In genomic region chr7:100630066-100630465, GRCh38 we compare ENCODE assay signal across 16 cellular contexts. TPM values are rescaled to one million over a fixed set of nuclear protein-coding genes. Genes with fewer than 3 reads are reported as not detected.
DNase-seq lines count a peak whose midpoint lies in the region; ATAC-seq and TF ChIP-seq lines count a peak whose summit lies in the region.
"Had no signal": no experiment of that assay in that cellular context is flagged by ENCODE, and none has a peak within 500 bp of the region (broad histone marks: within the 10 kb centered on the region; RNA-seq: fewer than 3 reads in every experiment).

No MANE protein-coding gene starts in this region.

- peaks cover 38% of the 10 kb centered on the region for H3K4me1 Mint-ChIP-seq in T-helper 2 cell treated with Interferon-gamma antibody and Interleukin-4, amounts not matched to agents 5 μg/mL and 100 μg/mL, for 36 hours (ENCODE audit: low read depth)
- peaks cover 40% of the 10 kb centered on the region for H3K4me1 Mint-ChIP-seq in activated naive CD8-positive, alpha-beta T cell treated with anti-CD3 and anti-CD28 coated beads, Interleukin-2, amount 10 ng/mL, durations not matched to agents 7 days and 5 days
- H3K4me1 Mint-ChIP-seq in activated naive CD8-positive, alpha-beta T cell treated with anti-CD3 and anti-CD28 coated beads for 36 hours: peaks cover 21% of the 10 kb centered on the region
- peaks cover 36% of the 10 kb centered on the region for H3K4me1 Mint-ChIP-seq in activated T-helper 1 cell treated with anti-CD3 and anti-CD28 coated beads, Interleukin-12 subunit alpha, Interleukin-12 subunit beta, Interleukin-2, Interleukin-4 antibody, amounts not matched to agents 30 ng/mL and 10 ng/mL and 1 ng/mL, durations not matched to agents 14 hours and 24 hours and 36 hours (ENCODE audit: low read depth)

- H4K20me1 ChIP-seq in osteoblast (ENCODE audit: insufficient read depth, low read length): no peaks in the 10 kb centered on the region

- no peaks in the 10 kb centered on the region for H3K9me3 ChIP-seq in osteoblast (ENCODE audit: low read depth, low read length)
- no peaks in the 10 kb centered on the region for H3K9me3 ChIP-seq in A673 (ENCODE audit: low read depth, low read length, poor library complexity, severe bottlenecking)

- intact Hi-C loops in activated T-helper 1 cell treated with anti-CD3 and anti-CD28 coated beads, Interleukin-12 subunit alpha, Interleukin-12 subunit beta, Interleukin-2, Interleukin-4 antibody, amounts not matched to agents 30 ng/mL and 10 ng/mL and 1 ng/mL, durations not matched to agents 14 hours and 24 hours and 36 hours (cut with micrococcal nuclease): loop anchor here (5.0 kb wide), 1 partner anchor 77 kb away; the partner anchor contains the start of gene POP7
- intact Hi-C loops in A673 (cut with micrococcal nuclease; ENCODE audit: unreplicated experiment): loop anchor here (5.0 kb wide), 1 partner anchor 42 kb away; the partner anchor contains the start of gene GNB2

- H3K4me2 ChIP-seq in osteoblast (ENCODE audit: insufficient read depth, low read length): no peak overlapping the region

- BruUV-seq in A673 (replicated peaks; lab: Mats Ljungman, UMichigan): no TSS peak

- H2AFZ ChIP-seq in osteoblast (ENCODE audit: low read length): no peak overlapping the region

- TF ChIP-seq CTCF in osteoblast (IDR thresholded peaks at IDR 0.05; ENCODE audit: extremely low read depth, low read depth, low read length) (no peak), A673 (conservative IDR thresholded peaks at IDR 0.05; ENCODE audit: low read depth, low read length) (no peak)

- H3K27ac Mint-ChIP-seq in T-helper 2 cell treated with Interferon-gamma antibody and Interleukin-4, amounts not matched to agents 5 μg/mL and 100 μg/mL, for 36 hours: peak overlapping the region; percentile 56
- H3K27ac Mint-ChIP-seq in activated naive CD8-positive, alpha-beta T cell treated with anti-CD3 and anti-CD28 coated beads, Interleukin-2, amount 10 ng/mL, durations not matched to agents 7 days and 5 days: peak overlapping the region; percentile 57
- H3K27ac Mint-ChIP-seq in activated naive CD8-positive, alpha-beta T cell treated with anti-CD3 and anti-CD28 coated beads for 36 hours: no peak overlapping the region
- H3K27ac Mint-ChIP-seq in activated T-helper 1 cell treated with anti-CD3 and anti-CD28 coated beads, Interleukin-12 subunit alpha, Interleukin-12 subunit beta, Interleukin-2, Interleukin-4 antibody, amounts not matched to agents 30 ng/mL and 10 ng/mL and 1 ng/mL, durations not matched to agents 14 hours and 24 hours and 36 hours: peak overlapping the region; percentile 56
- H3K27ac Mint-ChIP-seq: HFFc6 had no signal

- CTCF ChIA-PET in A673 (lab: Charles Lee): no interaction called here

- no peak overlapping the region for H3K27ac ChIP-seq in osteoblast (ENCODE audit: low read depth, low read length)
- H3K27ac ChIP-seq in A673 (ENCODE audit: low read depth, low read length, poor library complexity, severe bottlenecking): no peak overlapping the region

- H3K79me2 ChIP-seq in osteoblast (ENCODE audit: insufficient read depth, low read length): no peaks in the 10 kb centered on the region

- H3K36me3 ChIP-seq in osteoblast (ENCODE audit: insufficient read depth, low read length) (no peaks in the 10 kb centered on the region), A673 (ENCODE audit: insufficient read depth, low read length, poor library complexity, severe bottlenecking) (no peaks in the 10 kb centered on the region)

- no peak overlapping the region for H3K4me3 ChIP-seq in osteoblast (ENCODE audit: insufficient read depth, low read length)
- H3K4me3 ChIP-seq in A673 (ENCODE audit: low read depth, low read length, poor library complexity, severe bottlenecking): no peak overlapping the region

- peak overlapping the region; percentile 17 for H3K4me3 Mint-ChIP-seq in T-helper 2 cell treated with Interferon-gamma antibody and Interleukin-4, amounts not matched to agents 5 μg/mL and 100 μg/mL, for 36 hours
- peak overlapping the region; percentile 18 for H3K4me3 Mint-ChIP-seq in activated naive CD8-positive, alpha-beta T cell treated with anti-CD3 and anti-CD28 coated beads, Interleukin-2, amount 10 ng/mL, durations not matched to agents 7 days and 5 days
- no peak overlapping the region for H3K4me3 Mint-ChIP-seq in activated naive CD8-positive, alpha-beta T cell treated with anti-CD3 and anti-CD28 coated beads for 36 hours
- H3K4me3 Mint-ChIP-seq in activated T-helper 1 cell treated with anti-CD3 and anti-CD28 coated beads, Interleukin-12 subunit alpha, Interleukin-12 subunit beta, Interleukin-2, Interleukin-4 antibody, amounts not matched to agents 30 ng/mL and 10 ng/mL and 1 ng/mL, durations not matched to agents 14 hours and 24 hours and 36 hours: no peak overlapping the region
- H3K4me3 Mint-ChIP-seq: HFFc6 had no signal

- peaks cover 3% of the 10 kb centered on the region for H3K4me1 ChIP-seq in osteoblast (ENCODE audit: insufficient read depth, low read length)
- peaks cover 10% of the 10 kb centered on the region for H3K4me1 ChIP-seq in A673 (ENCODE audit: insufficient read depth, low read length, poor library complexity, severe bottlenecking)

- peaks cover 26% of the 10 kb centered on the region for H3K27me3 ChIP-seq in osteoblast (ENCODE audit: insufficient read depth, low read length)
- peaks cover 8% of the 10 kb centered on the region for H3K27me3 ChIP-seq in A673 (replicated peaks; ENCODE audit: insufficient read depth, low read depth, low read length, poor library complexity)

- no peak for ATAC-seq in activated naive CD8-positive, alpha-beta T cell treated with anti-CD3 and anti-CD28 coated beads, Interleukin-2, amount 10 ng/mL, durations not matched to agents 7 days and 5 days (ENCODE audit: low read depth)

- peaks cover 15% of the 10 kb centered on the region for H3K36me3 Mint-ChIP-seq in T-helper 2 cell treated with Interferon-gamma antibody and Interleukin-4, amounts not matched to agents 5 μg/mL and 100 μg/mL, for 36 hours (ENCODE audit: low read depth)
- H3K36me3 Mint-ChIP-seq in activated naive CD8-positive, alpha-beta T cell treated with anti-CD3 and anti-CD28 coated beads, Interleukin-2, amount 10 ng/mL, durations not matched to agents 7 days and 5 days: peaks cover 4% of the 10 kb centered on the region
- H3K36me3 Mint-ChIP-seq in activated naive CD8-positive, alpha-beta T cell treated with anti-CD3 and anti-CD28 coated beads for 36 hours: peaks cover 14% of the 10 kb centered on the region
- peaks cover 6% of the 10 kb centered on the region for H3K36me3 Mint-ChIP-seq in activated T-helper 1 cell treated with anti-CD3 and anti-CD28 coated beads, Interleukin-12 subunit alpha, Interleukin-12 subunit beta, Interleukin-2, Interleukin-4 antibody, amounts not matched to agents 30 ng/mL and 10 ng/mL and 1 ng/mL, durations not matched to agents 14 hours and 24 hours and 36 hours (ENCODE audit: low read depth)

- peaks cover 3% of the 10 kb centered on the region for H3K27me3 Mint-ChIP-seq in T-helper 2 cell treated with Interferon-gamma antibody and Interleukin-4, amounts not matched to agents 5 μg/mL and 100 μg/mL, for 36 hours (ENCODE audit: low read depth)
- peaks cover 7% of the 10 kb centered on the region for H3K27me3 Mint-ChIP-seq in activated naive CD8-positive, alpha-beta T cell treated with anti-CD3 and anti-CD28 coated beads, Interleukin-2, amount 10 ng/mL, durations not matched to agents 7 days and 5 days
- H3K27me3 Mint-ChIP-seq in activated naive CD8-positive, alpha-beta T cell treated with anti-CD3 and anti-CD28 coated beads for 36 hours: peaks cover 16% of the 10 kb centered on the region
- no peaks in the 10 kb centered on the region for H3K27me3 Mint-ChIP-seq in activated T-helper 1 cell treated with anti-CD3 and anti-CD28 coated beads, Interleukin-12 subunit alpha, Interleukin-12 subunit beta, Interleukin-2, Interleukin-4 antibody, amounts not matched to agents 30 ng/mL and 10 ng/mL and 1 ng/mL, durations not matched to agents 14 hours and 24 hours and 36 hours (ENCODE audit: insufficient read depth)

- no peaks in the 10 kb centered on the region for H3K9me3 Mint-ChIP-seq in T-helper 2 cell treated with Interferon-gamma antibody and Interleukin-4, amounts not matched to agents 5 μg/mL and 100 μg/mL, for 36 hours
- no peaks in the 10 kb centered on the region for H3K9me3 Mint-ChIP-seq in activated naive CD8-positive, alpha-beta T cell treated with anti-CD3 and anti-CD28 coated beads, Interleukin-2, amount 10 ng/mL, durations not matched to agents 7 days and 5 days
- no peaks in the 10 kb centered on the region for H3K9me3 Mint-ChIP-seq in activated naive CD8-positive, alpha-beta T cell treated with anti-CD3 and anti-CD28 coated beads for 36 hours
- no peaks in the 10 kb centered on the region for H3K9me3 Mint-ChIP-seq in activated T-helper 1 cell treated with anti-CD3 and anti-CD28 coated beads, Interleukin-12 subunit alpha, Interleukin-12 subunit beta, Interleukin-2, Interleukin-4 antibody, amounts not matched to agents 30 ng/mL and 10 ng/mL and 1 ng/mL, durations not matched to agents 14 hours and 24 hours and 36 hours
- H3K9me3 Mint-ChIP-seq: HFFc6 had no signal

- no peak for DNase-seq in T-helper 2 cell treated with Interferon-gamma antibody and Interleukin-4, amounts not matched to agents 5 μg/mL and 100 μg/mL, for 36 hours (ENCODE audit: low spot score)
- DNase-seq in T-helper 2 cell: no peak
- DNase-seq in activated naive CD8-positive, alpha-beta T cell treated with anti-CD3 and anti-CD28 coated beads, Interleukin-2, amount 10 ng/mL, durations not matched to agents 7 days and 5 days: no peak
- no peak for DNase-seq in activated naive CD8-positive, alpha-beta T cell treated with anti-CD3 and anti-CD28 coated beads for 36 hours
- DNase-seq in activated T-helper 1 cell treated with anti-CD3 and anti-CD28 coated beads, Interleukin-12 subunit alpha, Interleukin-12 subunit beta, Interleukin-2, Interleukin-4 antibody, amounts not matched to agents 30 ng/mL and 10 ng/mL and 1 ng/mL, durations not matched to agents 14 hours and 24 hours and 36 hours (ENCODE audit: low spot score): no peak
- DNase-seq in osteoblast (ENCODE audit: insufficient read length, low spot score, missing footprints): peak; percentile 47
- no peak for DNase-seq in amniotic stem cell (lab: John Stamatoyannopoulos, UW)
- no peak for DNase-seq in A673 (ENCODE audit: low spot score)
- DNase-seq: C1 segment of cervical spinal cord, HFFc6, NCI-H1417 treated with DMSO at 0.1 percent for 48 hours, NCI-H1930, NCI-H2171, NCI-H446 treated with DMSO at 0.1 percent for 48 hours had no signal

- POLR2A ChIA-PET in activated naive CD8-positive, alpha-beta T cell treated with anti-CD3 and anti-CD28 coated beads, Interleukin-2, amount 10 ng/mL, durations not matched to agents 7 days and 5 days (lab: Charles Lee): interaction anchor here (1.0 to 1.4 kb wide), 3 partner anchors 10 to 44 kb away, joined by 3 to 4 read pairs (median 4); partner anchors contain the start of genes FBXO24, LRCH4 and MOSPD3
- POLR2A ChIA-PET in A673 (lab: Charles Lee; ENCODE audit: low non-redundant PET): no interaction called here

RNA-seq across cellular contexts. Expression of gene TFR2, which starts 11.3 kb away (rescaled TPM):
- total RNA-seq in activated naive CD8-positive, alpha-beta T cell treated with anti-CD3 and anti-CD28 coated beads, Interleukin-2, amount 10 ng/mL, durations not matched to agents 7 days and 5 days: 10 to 100 TPM in 1 of 2 experiments, 1 to 10 TPM in 1; 9.1 to 11.0 TPM
- total RNA-seq in activated naive CD8-positive, alpha-beta T cell treated with anti-CD3 and anti-CD28 coated beads for 36 hours: 10 to 100 TPM; 10.9 to 11.1 TPM
- total RNA-seq in activated T-helper 1 cell treated with anti-CD3 and anti-CD28 coated beads, Interleukin-12 subunit alpha, Interleukin-12 subunit beta, Interleukin-2, Interleukin-4 antibody, amounts not matched to agents 30 ng/mL and 10 ng/mL and 1 ng/mL, durations not matched to agents 14 hours and 24 hours and 36 hours: 13.8 and 15.0 TPM in 2 replicates
- total RNA-seq in osteoblast (under 0.01 and 0.29 TPM in 2 replicates), A673 (2021) (1.4 and 2.0 TPM in 2 replicates)
- total RNA-seq: A172 had no signal

RNA-seq across cellular contexts. Expression of gene MOSPD3, which starts 17.7 kb away (rescaled TPM):
- 10 to 100 TPM; 27.4 TPM for total RNA-seq in activated naive CD8-positive, alpha-beta T cell treated with anti-CD3 and anti-CD28 coated beads, Interleukin-2, amount 10 ng/mL, durations not matched to agents 7 days and 5 days
- 10 to 100 TPM in 1 of 2 experiments, 1 to 10 TPM in 1; 9.7 to 10.0 TPM for total RNA-seq in activated naive CD8-positive, alpha-beta T cell treated with anti-CD3 and anti-CD28 coated beads for 36 hours
- 10.3 and 11.5 TPM in 2 replicates for total RNA-seq in activated T-helper 1 cell treated with anti-CD3 and anti-CD28 coated beads, Interleukin-12 subunit alpha, Interleukin-12 subunit beta, Interleukin-2, Interleukin-4 antibody, amounts not matched to agents 30 ng/mL and 10 ng/mL and 1 ng/mL, durations not matched to agents 14 hours and 24 hours and 36 hours
- total RNA-seq in osteoblast (5.1 and 7.1 TPM in 2 replicates), A673 (2021) (17.3 and 24.8 TPM in 2 replicates)

RNA-seq across cellular contexts. Expression of gene ACTL6B, which starts 26.2 kb away (rescaled TPM):
- not detected for total RNA-seq in activated naive CD8-positive, alpha-beta T cell treated with anti-CD3 and anti-CD28 coated beads, Interleukin-2, amount 10 ng/mL, durations not matched to agents 7 days and 5 days
- total RNA-seq in activated naive CD8-positive, alpha-beta T cell treated with anti-CD3 and anti-CD28 coated beads for 36 hours: not detected
- total RNA-seq in activated T-helper 1 cell treated with anti-CD3 and anti-CD28 coated beads, Interleukin-12 subunit alpha, Interleukin-12 subunit beta, Interleukin-2, Interleukin-4 antibody, amounts not matched to agents 30 ng/mL and 10 ng/mL and 1 ng/mL, durations not matched to agents 14 hours and 24 hours and 36 hours: not detected in 2 replicates
- total RNA-seq in osteoblast (not detected in 2 replicates), A673 (2021) (0.31 TPM in 1 of 2 replicates, not detected in the other)
- total RNA-seq: A172, H4, HFFc6 had no signal

RNA-seq across cellular contexts. Expression of gene PCOLCE, which starts 27.9 kb away (rescaled TPM):
- 10 to 100 TPM; 14.4 to 16.4 TPM for total RNA-seq in activated naive CD8-positive, alpha-beta T cell treated with anti-CD3 and anti-CD28 coated beads, Interleukin-2, amount 10 ng/mL, durations not matched to agents 7 days and 5 days
- 1 to 10 TPM; 4.0 TPM for total RNA-seq in activated naive CD8-positive, alpha-beta T cell treated with anti-CD3 and anti-CD28 coated beads for 36 hours
- total RNA-seq in activated T-helper 1 cell treated with anti-CD3 and anti-CD28 coated beads, Interleukin-12 subunit alpha, Interleukin-12 subunit beta, Interleukin-2, Interleukin-4 antibody, amounts not matched to agents 30 ng/mL and 10 ng/mL and 1 ng/mL, durations not matched to agents 14 hours and 24 hours and 36 hours: 4.3 and 4.7 TPM in 2 replicates
- total RNA-seq in osteoblast (231 and 259 TPM in 2 replicates), A673 (2021) (45.0 and 70.1 TPM in 2 replicates)

RNA-seq across cellular contexts. Expression of gene GNB2, which starts 43.5 kb away (rescaled TPM):
- total RNA-seq in activated naive CD8-positive, alpha-beta T cell treated with anti-CD3 and anti-CD28 coated beads, Interleukin-2, amount 10 ng/mL, durations not matched to agents 7 days and 5 days: 100 to 1,000 TPM; 203 to 216 TPM
- 100 to 1,000 TPM; 200 to 202 TPM for total RNA-seq in activated naive CD8-positive, alpha-beta T cell treated with anti-CD3 and anti-CD28 coated beads for 36 hours
- 218 and 221 TPM in 2 replicates for total RNA-seq in activated T-helper 1 cell treated with anti-CD3 and anti-CD28 coated beads, Interleukin-12 subunit alpha, Interleukin-12 subunit beta, Interleukin-2, Interleukin-4 antibody, amounts not matched to agents 30 ng/mL and 10 ng/mL and 1 ng/mL, durations not matched to agents 14 hours and 24 hours and 36 hours
- total RNA-seq in osteoblast (72.7 and 84.6 TPM in 2 replicates), A673 (2021) (225 and 243 TPM in 2 replicates)

Comparison
In these comparisons a context has a peak if more than half of its experiments do, and no peak if none do; other contexts are left out.
1. H3K4me3 Mint-ChIP-seq: peak in T-helper 2 cell treated with Interferon-gamma antibody and Interleukin-4, amounts not matched to agents 5 μg/mL and 100 μg/mL, for 36 hours (single experiment) and activated naive CD8-positive, alpha-beta T cell treated with anti-CD3 and anti-CD28 coated beads, Interleukin-2, amount 10 ng/mL, durations not matched to agents 7 days and 5 days (single experiment); none in activated naive CD8-positive, alpha-beta T cell treated with anti-CD3 and anti-CD28 coated beads for 36 hours (single experiment) and activated T-helper 1 cell treated with anti-CD3 and anti-CD28 coated beads, Interleukin-12 subunit alpha, Interleukin-12 subunit beta, Interleukin-2, Interleukin-4 antibody, amounts not matched to agents 30 ng/mL and 10 ng/mL and 1 ng/mL, durations not matched to agents 14 hours and 24 hours and 36 hours (single experiment).